13 cellular contexts compared by ENCODE assay signal in genomic region chr14:70662080-70662479, GRCh38. TPM values are rescaled to one million over a fixed set of nuclear protein-coding genes. Genes with fewer than 3 reads are reported as not detected.
A peak's percentile ranks its signal among the peaks of the same experiment; 100 is the strongest.
DNase-seq lines count a peak whose midpoint lies in the region; ATAC-seq, FAIRE-seq and TF ChIP-seq lines count a peak whose summit lies in the region.
"Had no signal": no experiment of that assay in that cellular context is flagged by ENCODE, and none has a peak within 500 bp of the region (broad histone marks: within the 10 kb centered on the region; RNA-seq: fewer than 3 reads in every experiment).

No MANE protein-coding gene starts in this region.

- H3K4me3 ChIP-seq in OCI-LY7 (ENCODE audit: low read depth, low read length, poor library complexity, severe bottlenecking): peak overlapping the region; percentile 49
- H3K4me3 ChIP-seq in bronchial epithelial cell (ENCODE audit: low read depth, low read length): no peak overlapping the region
- H3K4me3 ChIP-seq in suprapubic skin: no peak overlapping the region
- H3K4me3 ChIP-seq: gastroesophageal sphincter, thoracic aorta had no signal

- no peaks in the 10 kb centered on the region for H3K27me3 ChIP-seq in bronchial epithelial cell (ENCODE audit: control insufficient read depth, insufficient read depth, low read length)
- no peaks in the 10 kb centered on the region for H3K27me3 ChIP-seq in suprapubic skin
- H3K27me3 ChIP-seq: gastroesophageal sphincter had no signal

- peaks cover 100% of the 10 kb centered on the region for H3K4me1 ChIP-seq in OCI-LY7 (ENCODE audit: insufficient read depth, low read length, poor library complexity, severe bottlenecking)
- H3K4me1 ChIP-seq in suprapubic skin: peaks cover 51% of the 10 kb centered on the region
- H3K4me1 ChIP-seq: gastroesophageal sphincter had no signal

- no peak for FAIRE-seq in bronchial epithelial cell (lab: Jason Lieb, UNC)
- FAIRE-seq: astrocyte had no signal

- H3K4me1 Mint-ChIP-seq in activated T-cell treated with anti-CD3 and anti-CD28 coated beads, Interleukin-2, amount 50 U/mL, for 24 hours (ENCODE audit: low read depth): peaks cover 87% of the 10 kb centered on the region
- H3K4me1 Mint-ChIP-seq in activated T-cell treated with anti-CD3 and anti-CD28 coated beads, Interleukin-2, amount 50 U/mL, for 4 hours (ENCODE audit: low read depth): peaks cover 86% of the 10 kb centered on the region

- peak overlapping the region; percentile 99 for H3K27ac ChIP-seq in OCI-LY7 (ENCODE audit: low read depth, low read length, poor library complexity, severe bottlenecking)
- H3K27ac ChIP-seq in suprapubic skin: peak overlapping the region; percentile 10
- H3K27ac ChIP-seq: gastroesophageal sphincter, thoracic aorta had no signal

- H3K36me3 ChIP-seq in OCI-LY7 (ENCODE audit: insufficient read depth, low read length) (peaks cover 25% of the 10 kb centered on the region), bronchial epithelial cell (ENCODE audit: control insufficient read depth, insufficient read depth, low read length) (no peaks in the 10 kb centered on the region), suprapubic skin (no peaks in the 10 kb centered on the region)
- H3K36me3 ChIP-seq: gastroesophageal sphincter, thoracic aorta had no signal

- TF ChIP-seq CTCF in OCI-LY7 (conservative IDR thresholded peaks at IDR 0.05; ENCODE audit: low read length): no peak
- TF ChIP-seq CTCF in bronchial epithelial cell (IDR thresholded peaks at IDR 0.05; ENCODE audit: insufficient read depth, low read length, severe bottlenecking): no peak
- TF ChIP-seq CTCF in suprapubic skin (IDR thresholded peaks at IDR 0.05): no peak

- no peak for ATAC-seq in activated T-cell treated with anti-CD3 and anti-CD28 coated beads, Interleukin-2, amount 50 U/mL, for 4 hours
- no peak for ATAC-seq in HG02885 (IDR thresholded peaks at IDR 0.05; ENCODE audit: poor library complexity, unreplicated experiment)
- no peak for ATAC-seq in GM18867 (IDR thresholded peaks at IDR 0.05; ENCODE audit: unreplicated experiment)
- ATAC-seq in GM19395 (IDR thresholded peaks at IDR 0.05; ENCODE audit: unreplicated experiment): no peak
- ATAC-seq: gastroesophageal sphincter had no signal

- no peaks in the 10 kb centered on the region for H3K9me3 Mint-ChIP-seq in activated T-cell treated with anti-CD3 and anti-CD28 coated beads, Interleukin-2, amount 50 U/mL, for 24 hours
- no peaks in the 10 kb centered on the region for H3K9me3 Mint-ChIP-seq in activated T-cell treated with anti-CD3 and anti-CD28 coated beads, Interleukin-2, amount 50 U/mL, for 4 hours

- TF ChIP-seq POLR2A in suprapubic skin (IDR thresholded peaks at IDR 0.05): no peak

- BruUV-seq in OCI-LY7 (replicated peaks; lab: Mats Ljungman, UMichigan): no TSS peak

- H3K36me3 Mint-ChIP-seq in activated T-cell treated with anti-CD3 and anti-CD28 coated beads, Interleukin-2, amount 50 U/mL, for 24 hours (ENCODE audit: low read depth): peaks cover 13% of the 10 kb centered on the region
- peaks cover 11% of the 10 kb centered on the region for H3K36me3 Mint-ChIP-seq in activated T-cell treated with anti-CD3 and anti-CD28 coated beads, Interleukin-2, amount 50 U/mL, for 4 hours (ENCODE audit: insufficient read depth)

- TF ChIP-seq EP300 in suprapubic skin (IDR thresholded peaks at IDR 0.05): no peak

- H3K4me3 Mint-ChIP-seq in activated T-cell treated with anti-CD3 and anti-CD28 coated beads, Interleukin-2, amount 50 U/mL, for 24 hours: no peak overlapping the region
- H3K4me3 Mint-ChIP-seq in activated T-cell treated with anti-CD3 and anti-CD28 coated beads, Interleukin-2, amount 50 U/mL, for 4 hours: no peak overlapping the region

- intact Hi-C loops in OCI-LY7 (cut with micrococcal nuclease; ENCODE audit: unreplicated experiment): no loop called here

- H3K9me3 ChIP-seq in OCI-LY7 (ENCODE audit: low read length): peaks cover 3% of the 10 kb centered on the region; the same call in 1 of the 2 replicates
- H3K9me3 ChIP-seq in suprapubic skin: no peaks in the 10 kb centered on the region
- H3K9me3 ChIP-seq: gastroesophageal sphincter, thoracic aorta had no signal

- no peak overlapping the region for H2AFZ ChIP-seq in OCI-LY7 (ENCODE audit: low read length)

- peaks cover 93% of the 10 kb centered on the region for H3K79me2 ChIP-seq in OCI-LY7 (ENCODE audit: insufficient read depth, low read depth, low read length)

- DNase-seq in activated T-cell treated with anti-CD3 and anti-CD28 coated beads, Interleukin-2, amount 50 U/mL, for 24 hours: no peak
- no peak for DNase-seq in activated T-cell treated with anti-CD3 and anti-CD28 coated beads, Interleukin-2, amount 50 U/mL, for 4 hours
- DNase-seq in OCI-LY7 (ENCODE audit: low spot score) (no peak), bronchial epithelial cell (ENCODE audit: low read depth) (peak; percentile 32), suprapubic skin (ENCODE audit: low spot score in 2 of 2) (no peak)
- DNase-seq: NCI-H524, occipital lobe had no signal

- peak overlapping the region; percentile 80 for H3K4me2 ChIP-seq in OCI-LY7 (ENCODE audit: low read length)

- CTCF ChIA-PET in OCI-LY7 (lab: Charles Lee; ENCODE audit: unreplicated experiment): no interaction called here

- H3K27ac Mint-ChIP-seq in activated T-cell treated with anti-CD3 and anti-CD28 coated beads, Interleukin-2, amount 50 U/mL, for 24 hours: peak overlapping the region; percentile 96

- H4K20me1 ChIP-seq in OCI-LY7 (ENCODE audit: insufficient read depth, low read length): no peaks in the 10 kb centered on the region

- no peaks in the 10 kb centered on the region for H3K27me3 Mint-ChIP-seq in activated T-cell treated with anti-CD3 and anti-CD28 coated beads, Interleukin-2, amount 50 U/mL, for 24 hours
- H3K27me3 Mint-ChIP-seq in activated T-cell treated with anti-CD3 and anti-CD28 coated beads, Interleukin-2, amount 50 U/mL, for 4 hours (ENCODE audit: low read depth): no peaks in the 10 kb centered on the region

- POLR2A ChIA-PET in OCI-LY7 (lab: Charles Lee): interaction anchor here (1.1 to 6.8 kb wide), 2 partner anchors 18 to 41 kb away, joined by 3 to 77 read pairs; partner anchors contain the start of gene TTC9

- H3K9me2 ChIP-seq in OCI-LY7 (ENCODE audit: insufficient read depth, low read length): no peaks in the 10 kb centered on the region

RNA-seq across cellular contexts. Expression of gene TTC9, which starts 20.4 kb away (rescaled TPM):
- 1 to 10 TPM; 3.2 to 4.0 (median 3.6) TPM for total RNA-seq in activated T-cell treated with anti-CD3 and anti-CD28 coated beads, Interleukin-2, amount 50 U/mL, for 4 hours
- 8.1 and 11.0 TPM in 2 replicates for total RNA-seq in OCI-LY7 (2014; rRNA removed; shearing (Covaris generic))
- total RNA-seq in OCI-LY7 (2022) (13.0 and 14.1 TPM in 2 replicates), bronchial epithelial cell (5.3 and 9.7 TPM in 2 replicates), suprapubic skin (1 to 10 TPM; 3.6 to 8.7 (median 4.7) TPM)
